1 cellular context compared by ENCODE assay signal in genomic region chr10:100725041-100725440, GRCh38.
TF ChIP-seq lines count a peak whose summit lies in the region.

No MANE protein-coding gene starts in this region.

TF ChIP-seq in GM23338, 12 proteins besides CTCF, POLR2A, EP300 and RAD21 (continued from another document):
- TF ChIP-seq ZNF331 (CRISPR knock-in tag; IDR thresholded peaks at IDR 0.05; ENCODE audit: low read depth) = no peak
- TF ChIP-seq, protein P1, sequence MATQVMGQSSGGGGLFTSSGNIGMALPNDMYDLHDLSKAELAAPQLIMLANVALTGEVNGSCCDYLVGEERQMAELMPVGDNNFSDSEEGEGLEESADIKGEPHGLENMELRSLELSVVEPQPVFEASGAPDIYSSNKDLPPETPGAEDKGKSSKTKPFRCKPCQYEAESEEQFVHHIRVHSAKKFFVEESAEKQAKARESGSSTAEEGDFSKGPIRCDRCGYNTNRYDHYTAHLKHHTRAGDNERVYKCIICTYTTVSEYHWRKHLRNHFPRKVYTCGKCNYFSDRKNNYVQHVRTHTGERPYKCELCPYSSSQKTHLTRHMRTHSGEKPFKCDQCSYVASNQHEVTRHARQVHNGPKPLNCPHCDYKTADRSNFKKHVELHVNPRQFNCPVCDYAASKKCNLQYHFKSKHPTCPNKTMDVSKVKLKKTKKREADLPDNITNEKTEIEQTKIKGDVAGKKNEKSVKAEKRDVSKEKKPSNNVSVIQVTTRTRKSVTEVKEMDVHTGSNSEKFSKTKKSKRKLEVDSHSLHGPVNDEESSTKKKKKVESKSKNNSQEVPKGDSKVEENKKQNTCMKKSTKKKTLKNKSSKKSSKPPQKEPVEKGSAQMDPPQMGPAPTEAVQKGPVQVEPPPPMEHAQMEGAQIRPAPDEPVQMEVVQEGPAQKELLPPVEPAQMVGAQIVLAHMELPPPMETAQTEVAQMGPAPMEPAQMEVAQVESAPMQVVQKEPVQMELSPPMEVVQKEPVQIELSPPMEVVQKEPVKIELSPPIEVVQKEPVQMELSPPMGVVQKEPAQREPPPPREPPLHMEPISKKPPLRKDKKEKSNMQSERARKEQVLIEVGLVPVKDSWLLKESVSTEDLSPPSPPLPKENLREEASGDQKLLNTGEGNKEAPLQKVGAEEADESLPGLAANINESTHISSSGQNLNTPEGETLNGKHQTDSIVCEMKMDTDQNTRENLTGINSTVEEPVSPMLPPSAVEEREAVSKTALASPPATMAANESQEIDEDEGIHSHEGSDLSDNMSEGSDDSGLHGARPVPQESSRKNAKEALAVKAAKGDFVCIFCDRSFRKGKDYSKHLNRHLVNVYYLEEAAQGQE (IDR thresholded peaks at IDR 0.05; ENCODE audit: unreplicated experiment) = no peak
